Comparison of ENCODE assay signal across 2 cellular contexts in genomic region chr9:129142536-129142935, GRCh38.
TF ChIP-seq lines count a peak whose summit lies in the region.

No MANE protein-coding gene starts in this region.

TF ChIP-seq in K562, 482 proteins besides CTCF, POLR2A, EP300 and RAD21:
- no peak for TF ChIP-seq E2F6 (IDR thresholded peaks at IDR 0.05; ENCODE audit: borderline replicate concordance in 1 of 2, extremely low read depth in 1 of 2, insufficient read depth in 1 of 2, insufficient read length in 1 of 2, low read depth in 1 of 2, low read length in 1 of 2, poor library complexity in 1 of 2, severe bottlenecking in 1 of 2)
- 0 out of 2 replicates have a peak, but pooled peaks have one; percentile 6 for TF ChIP-seq IRF2 (CRISPR knock-in tag; IDR thresholded peaks at IDR 0.05)
- TF ChIP-seq CBFA2T2 (conservative IDR thresholded peaks at IDR 0.05): no peak
- TF ChIP-seq ZBTB12 (CRISPR knock-in tag; IDR thresholded peaks at IDR 0.05): no peak
- no peak for TF ChIP-seq SMAD4 (CRISPR knock-in tag; conservative IDR thresholded peaks at IDR 0.05)
- no peak for TF ChIP-seq ZNF785 (CRISPR knock-in tag; IDR thresholded peaks at IDR 0.05)
- no peak for TF ChIP-seq NCOR1 (IDR thresholded peaks at IDR 0.05)
- no peak for TF ChIP-seq SMAD1 (IDR thresholded peaks at IDR 0.05; ENCODE audit: low read depth, low read length, partially characterized antibody)
- TF ChIP-seq EZH2 (IDR thresholded peaks at IDR 0.05; ENCODE audit: borderline replicate concordance, low read depth, low read length): no peak
- TF ChIP-seq MAX (CRISPR knock-in tag; IDR thresholded peaks at IDR 0.05): 0 out of 2 replicates have a peak, but pooled peaks have one; percentile 22
- no peak for TF ChIP-seq PPARD (CRISPR knock-in tag; IDR thresholded peaks at IDR 0.05)
- TF ChIP-seq ZBTB26 (CRISPR knock-in tag; IDR thresholded peaks at IDR 0.05): no peak
- TF ChIP-seq HDAC1 (IDR thresholded peaks at IDR 0.05): no peak
- TF ChIP-seq ZNF263 (CRISPR knock-in tag; IDR thresholded peaks at IDR 0.05; ENCODE audit: borderline replicate concordance): 0 out of 2 replicates have a peak, but pooled peaks have one; percentile 17
- no peak for TF ChIP-seq EGR1 (conservative IDR thresholded peaks at IDR 0.05)
- no peak for TF ChIP-seq ELF1 (tag; IDR thresholded peaks at IDR 0.05)
- peak in 1 of 2 experiments; percentile 16; a peak in 1 of 4 replicates for TF ChIP-seq TEAD1 (CRISPR knock-in tag; IDR thresholded peaks at IDR 0.05)
- TF ChIP-seq TEAD4 (IDR thresholded peaks at IDR 0.05; ENCODE audit: low read length): no peak
- no peak for TF ChIP-seq TEAD4 (CRISPR knock-in tag; IDR thresholded peaks at IDR 0.05; ENCODE audit: borderline replicate concordance)

TF ChIP-seq in liver, 16 proteins besides CTCF, POLR2A, EP300 and RAD21:
- no peak for TF ChIP-seq TAF1 (conservative IDR thresholded peaks at IDR 0.05)
- TF ChIP-seq HNF4G (IDR thresholded peaks at IDR 0.05): no peak
- TF ChIP-seq REST (IDR thresholded peaks at IDR 0.05): no peak
- no peak for TF ChIP-seq MAX (IDR thresholded peaks at IDR 0.05)
- no peak for TF ChIP-seq HNF4A (conservative IDR thresholded peaks at IDR 0.05)
- no peak for TF ChIP-seq ATF3 (IDR thresholded peaks at IDR 0.05)
- TF ChIP-seq EGR1 (IDR thresholded peaks at IDR 0.05; ENCODE audit: low read depth in 2 of 2): no peak
- no peak for TF ChIP-seq FOXA2 (IDR thresholded peaks at IDR 0.05)
- TF ChIP-seq SP1 (IDR thresholded peaks at IDR 0.05): no peak
- TF ChIP-seq YY1 (IDR thresholded peaks at IDR 0.05): no peak
- no peak for TF ChIP-seq JUND (IDR thresholded peaks at IDR 0.05)
- no peak for TF ChIP-seq FOXA1 (IDR thresholded peaks at IDR 0.05)
- TF ChIP-seq NR2F2 (IDR thresholded peaks at IDR 0.05): no peak
- TF ChIP-seq GABPA (IDR thresholded peaks at IDR 0.05 in 1 of 2, conservative IDR thresholded peaks at IDR 0.05 in 1 of 2): no peak
